ENCODE assay signal across 23 cellular contexts in the genomic region with DNA sequence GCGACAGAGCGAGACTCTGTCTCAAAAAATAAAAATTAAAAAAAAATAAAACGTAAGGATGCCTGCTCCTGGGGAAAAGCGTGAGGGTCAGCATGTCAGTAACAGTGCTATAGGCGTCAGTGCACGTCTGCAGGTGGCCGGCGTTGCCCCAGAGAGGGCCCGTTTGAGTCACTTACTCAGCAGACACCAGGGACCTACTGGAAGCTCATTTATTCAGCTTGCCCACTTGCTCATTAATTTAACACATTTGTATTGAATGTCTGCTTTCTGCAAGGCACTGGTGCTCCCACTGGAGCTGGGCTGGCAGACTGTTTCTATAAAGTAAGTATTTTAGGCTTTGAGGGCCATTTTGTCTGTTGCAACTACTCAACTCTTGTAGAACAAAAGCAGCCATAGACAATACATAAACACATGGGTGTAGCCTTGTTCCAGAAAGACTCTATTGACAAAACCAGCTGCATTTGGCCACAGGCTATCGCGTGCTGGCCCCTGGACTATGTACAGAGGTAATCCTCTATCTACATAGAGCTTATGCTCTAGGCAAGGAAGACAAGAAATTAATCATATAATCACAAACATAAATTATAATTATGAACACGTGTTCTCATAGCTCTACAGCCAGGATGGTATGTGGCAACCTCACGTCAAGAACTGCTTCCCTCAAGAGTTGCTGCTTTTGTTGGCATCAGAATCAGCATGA.
"Had no signal": no experiment of that assay in that cellular context is flagged by ENCODE, and none has a peak within 500 bp of the region (broad histone marks: within the 10 kb centered on the region; RNA-seq: fewer than 3 reads in every experiment).

No MANE protein-coding gene starts in this region.

- DNase-seq: activated CD4-positive, alpha-beta T cell treated with anti-CD3 and anti-CD28 coated beads, Interleukin-2, amount 10 ng/mL, durations not matched to agents 24 days and 14 days; activated CD4-positive, alpha-beta T cell treated with anti-CD3 and anti-CD28 coated beads, Interleukin-2, amount 50 U/mL, for 48 hours; activated CD4-positive, CD25-positive, alpha-beta regulatory T cell treated with anti-CD3 and anti-CD28 coated beads, Interleukin-2, amount 50 U/mL, for 72 hours; activated CD8-positive, alpha-beta memory T cell treated with anti-CD3 and anti-CD28 coated beads, Interleukin-2, amount 10 ng/mL, durations not matched to agents 7 days and 5 days; activated effector memory CD4-positive, alpha-beta T cell treated with Interleukin-2 at 50 U/mL for 16 hours; activated naive CD4-positive, alpha-beta T cell; activated T-cell treated with anti-CD3 and anti-CD28 coated beads, Interleukin-2, amount 50 U/mL, for 24 hours; aorta; Kasumi-1; KBM-7; NCI-H146; NCI-H187 treated with DMSO at 0.1 percent for 48 hours; NCI-H2081 treated with DMSO at 0.1 percent for 48 hours; NCI-H526; Peyer's patch; Right ventricle myocardium superior; SJCRH30; T-helper 17 cell; T-helper 9 cell had no signal

- H3K36me3 Mint-ChIP-seq: activated CD8-positive, alpha-beta memory T cell treated with anti-CD3 and anti-CD28 coated beads, Interleukin-2, amount 10 ng/mL, durations not matched to agents 7 days and 5 days; activated naive CD4-positive, alpha-beta T cell treated with anti-CD3 and anti-CD28 coated beads, Interleukin-2, amount 50 U/mL, for 24 hours; WTC11 had no signal

- ATAC-seq: activated CD8-positive, alpha-beta memory T cell treated with anti-CD3 and anti-CD28 coated beads, Interleukin-2, amount 10 ng/mL, durations not matched to agents 7 days and 5 days; T-helper 17 cell; WTC11 had no signal

- H3K27ac Mint-ChIP-seq: activated CD4-positive, alpha-beta T cell treated with anti-CD3 and anti-CD28 coated beads, Interleukin-2, amount 10 ng/mL, durations not matched to agents 24 days and 14 days; activated CD8-positive, alpha-beta memory T cell treated with anti-CD3 and anti-CD28 coated beads, Interleukin-2, amount 10 ng/mL, durations not matched to agents 7 days and 5 days; activated naive CD4-positive, alpha-beta T cell treated with anti-CD3 and anti-CD28 coated beads, Interleukin-2, amount 50 U/mL, for 24 hours; activated T-cell treated with anti-CD3 and anti-CD28 coated beads, Interleukin-2, amount 50 U/mL, for 24 hours; activated T-helper 1 cell treated with anti-CD3 and anti-CD28 coated beads, Interleukin-12 subunit alpha, Interleukin-12 subunit beta, Interleukin-2, Interleukin-4 antibody, amounts not matched to agents 30 ng/mL and 10 ng/mL and 1 ng/mL, durations not matched to agents 14 hours and 24 hours and 36 hours; T-helper 17 cell; WTC11 had no signal

- H3K4me3 ChIP-seq: breast epithelium, Peyer's patch, SJCRH30 had no signal

- H3K9me3 ChIP-seq: breast epithelium, Peyer's patch, SJCRH30 had no signal

- H3K4me3 Mint-ChIP-seq: activated CD4-positive, alpha-beta T cell treated with anti-CD3 and anti-CD28 coated beads, Interleukin-2, amount 10 ng/mL, durations not matched to agents 24 days and 14 days; activated CD8-positive, alpha-beta memory T cell treated with anti-CD3 and anti-CD28 coated beads, Interleukin-2, amount 10 ng/mL, durations not matched to agents 7 days and 5 days; activated naive CD4-positive, alpha-beta T cell treated with anti-CD3 and anti-CD28 coated beads, Interleukin-2, amount 50 U/mL, for 24 hours; activated T-cell treated with anti-CD3 and anti-CD28 coated beads, Interleukin-2, amount 50 U/mL, for 24 hours; activated T-helper 1 cell treated with anti-CD3 and anti-CD28 coated beads, Interleukin-12 subunit alpha, Interleukin-12 subunit beta, Interleukin-2, Interleukin-4 antibody, amounts not matched to agents 30 ng/mL and 10 ng/mL and 1 ng/mL, durations not matched to agents 14 hours and 24 hours and 36 hours; T-helper 17 cell; WTC11 had no signal

- H3K9me3 Mint-ChIP-seq: activated CD4-positive, alpha-beta T cell treated with anti-CD3 and anti-CD28 coated beads, Interleukin-2, amount 10 ng/mL, durations not matched to agents 24 days and 14 days; activated naive CD4-positive, alpha-beta T cell treated with anti-CD3 and anti-CD28 coated beads, Interleukin-2, amount 50 U/mL, for 24 hours; activated T-cell treated with anti-CD3 and anti-CD28 coated beads, Interleukin-2, amount 50 U/mL, for 24 hours; activated T-helper 1 cell treated with anti-CD3 and anti-CD28 coated beads, Interleukin-12 subunit alpha, Interleukin-12 subunit beta, Interleukin-2, Interleukin-4 antibody, amounts not matched to agents 30 ng/mL and 10 ng/mL and 1 ng/mL, durations not matched to agents 14 hours and 24 hours and 36 hours; WTC11 had no signal

- H3K4me1 ChIP-seq: breast epithelium had no signal

- H3K36me3 ChIP-seq: breast epithelium, Peyer's patch, SJCRH30 had no signal

- H3K27me3 ChIP-seq: Peyer's patch, SJCRH30 had no signal
